ENCODE assay signal across 26 cellular contexts in genomic region chr20:57291003-57291402, GRCh38. TPM values are rescaled to one million over a fixed set of nuclear protein-coding genes. Genes with fewer than 3 reads are reported as not detected.
DNase-seq lines count a peak whose midpoint lies in the region; ATAC-seq and TF ChIP-seq lines count a peak whose summit lies in the region.
"Had no signal": no experiment of that assay in that cellular context is flagged by ENCODE, and none has a peak within 500 bp of the region (broad histone marks: within the 10 kb centered on the region; RNA-seq: fewer than 3 reads in every experiment).

No MANE protein-coding gene starts in this region.

- H3K4me1 Mint-ChIP-seq in Calu3 (ENCODE audit: low read depth, unreplicated experiment), result no peaks in the 10 kb centered on the region
- H3K4me1 Mint-ChIP-seq: activated CD4-positive, alpha-beta T cell treated with anti-CD3 and anti-CD28 coated beads, Interleukin-2, amount 10 ng/mL, durations not matched to agents 7 days and 5 days had no signal

- H3K4me3 ChIP-seq in HCT116 (replicated peaks in 1 of 2; ENCODE audit: low read depth in 1 of 2, low read length in 2 of 2) (no peak overlapping the region), RWPE2 (ENCODE audit: severe bottlenecking) (no peak overlapping the region)
- H3K4me3 ChIP-seq: SK-N-MC, suprapubic skin had no signal

- TF ChIP-seq CTCF in Calu3 (IDR thresholded peaks at IDR 0.05; ENCODE audit: unreplicated experiment) (peak; percentile 56), HCT116 (IDR thresholded peaks at IDR 0.05 in 2 of 3, conservative IDR thresholded peaks at IDR 0.05 in 1 of 3; ENCODE audit: borderline replicate concordance in 1 of 3, insufficient read depth in 1 of 3, low read depth in 2 of 3, low read length in 2 of 3) (peak; percentile 30 to 66 (median 55); a peak in 5 of 6 replicates), RWPE2 (IDR thresholded peaks at IDR 0.05; ENCODE audit: poor library complexity, severe bottlenecking) (peak; percentile 41)

- no peak for TF ChIP-seq POLR2A in HCT116 (IDR thresholded peaks at IDR 0.05; ENCODE audit: borderline replicate concordance, extremely low read depth, insufficient read depth, insufficient read length)

- H3K9ac ChIP-seq in HCT116 (ENCODE audit: low read length), result no peak overlapping the region

- no peak overlapping the region for H3K4me3 Mint-ChIP-seq in Calu3 (ENCODE audit: low read depth, unreplicated experiment)
- H3K4me3 Mint-ChIP-seq: activated CD4-positive, alpha-beta T cell treated with anti-CD3 and anti-CD28 coated beads, Interleukin-2, amount 10 ng/mL, durations not matched to agents 7 days and 5 days had no signal

- intact Hi-C loops in Calu3 (cut with micrococcal nuclease; ENCODE audit: unreplicated experiment) (no loop called here), HCT116 (cut with micrococcal nuclease) (no loop called here)

- H3K27me3 Mint-ChIP-seq in Calu3 (ENCODE audit: unreplicated experiment), result peaks cover 100% of the 10 kb centered on the region

- H3K27me3 ChIP-seq in HCT116 (ENCODE audit: insufficient read depth, low read length), result peaks cover 44% of the 10 kb centered on the region
- peaks cover 98% of the 10 kb centered on the region for H3K27me3 ChIP-seq in RWPE2 (ENCODE audit: insufficient read depth, poor library complexity, severe bottlenecking)

- POLR2A ChIA-PET in HCT116 (lab: Charles Lee), result no interaction called here

- no peaks in the 10 kb centered on the region for H3K9me3 Mint-ChIP-seq in Calu3 (ENCODE audit: low read depth, unreplicated experiment)
- H3K9me3 Mint-ChIP-seq: activated CD4-positive, alpha-beta T cell treated with anti-CD3 and anti-CD28 coated beads, Interleukin-2, amount 10 ng/mL, durations not matched to agents 7 days and 5 days had no signal

- H3K9me3 ChIP-seq in HCT116 (ENCODE audit: control insufficient read depth in 1 of 2, insufficient read depth in 1 of 2, low read depth in 1 of 2, low read length in 2 of 2) (no peaks in the 10 kb centered on the region), RWPE2 (ENCODE audit: severe bottlenecking) (no peaks in the 10 kb centered on the region)
- H3K9me3 ChIP-seq: suprapubic skin had no signal

- no peak overlapping the region for H3K4me2 ChIP-seq in HCT116 (ENCODE audit: low read length)

- H4K20me1 ChIP-seq in HCT116 (ENCODE audit: insufficient read depth), result no peaks in the 10 kb centered on the region

- H3K4me1 ChIP-seq in HCT116 (ENCODE audit: control insufficient read depth in 1 of 2, insufficient read depth in 2 of 2, low read length in 2 of 2) (no peaks in the 10 kb centered on the region), RWPE2 (ENCODE audit: insufficient read depth, poor library complexity, severe bottlenecking) (no peaks in the 10 kb centered on the region)

- TF ChIP-seq RAD21 in HCT116 (IDR thresholded peaks at IDR 0.05; ENCODE audit: low read depth), result peak; percentile 51

- RAD21 ChIA-PET in HCT116 (lab: Charles Lee; ENCODE audit: low non-redundant PET in 1 of 2, low total read pairs in 2 of 2, uncharacterized antibody in 2 of 2, unreplicated experiment in 2 of 2), result no interaction called here

- CTCF ChIA-PET in Calu3 (lab: Charles Lee), result no interaction called here
- CTCF ChIA-PET in HCT116 (lab: Charles Lee), result no interaction called here

- H3K9me2 ChIP-seq in HCT116 (ENCODE audit: insufficient read depth), result no peaks in the 10 kb centered on the region

- H3K36me3 Mint-ChIP-seq in Calu3 (ENCODE audit: insufficient read depth, unreplicated experiment), result no peaks in the 10 kb centered on the region

- no peak overlapping the region for H3K27ac Mint-ChIP-seq in Calu3 (ENCODE audit: unreplicated experiment)
- H3K27ac Mint-ChIP-seq: activated CD4-positive, alpha-beta T cell treated with anti-CD3 and anti-CD28 coated beads, Interleukin-2, amount 10 ng/mL, durations not matched to agents 7 days and 5 days had no signal

- no peak overlapping the region for H2AFZ ChIP-seq in HCT116 (ENCODE audit: low read depth, low read length, poor library complexity, severe bottlenecking)

- ATAC-seq in HCT116 (peak; percentile 95), RWPE2 (ENCODE audit: low read depth) (peak; percentile 52)
- ATAC-seq: Panc1, right cardiac atrium had no signal

- peak; percentile 49 for DNase-seq in Calu3
- DNase-seq in HCT116 (ENCODE audit: low read depth, low spot score), result no peak
- no peak for DNase-seq in RWPE2 (ENCODE audit: low spot score)
- DNase-seq in iPS-NIHi7 (ENCODE audit: extremely low spot score), result peak; percentile 68
- DNase-seq in DMS53 treated with DMSO at 0.1 percent for 48 hours (lab: John Stamatoyannopoulos, UW; ENCODE audit: unreplicated experiment), result no peak
- DNase-seq in SHP77 (lab: John Stamatoyannopoulos, UW), result no peak
- no peak for DNase-seq in hippocampal formation (lab: John Stamatoyannopoulos, UW)
- no peak for DNase-seq in kidney glomerular epithelial cell (lab: John Stamatoyannopoulos, UW)
- DNase-seq: activated CD4-positive, alpha-beta T cell treated with anti-CD3 and anti-CD28 coated beads, Interleukin-2, amount 10 ng/mL, durations not matched to agents 7 days and 5 days; activated gamma-delta T cell; central memory CD4-positive, alpha-beta T cell; DMS153; KBM-7; NCI-H1092; NCI-H2081; NCI-H524; occipital lobe; right cardiac atrium; stimulated activated CD4-positive, alpha-beta T cell treated with anti-CD3 and anti-CD28 coated beads, Interleukin-15, amount 100 ng/mL, for 24 hours had no signal

- H3K36me3 ChIP-seq in HCT116 (ENCODE audit: control insufficient read depth in 1 of 2, insufficient read depth in 2 of 2, low read length in 2 of 2) (no peaks in the 10 kb centered on the region), RWPE2 (ENCODE audit: low read depth) (no peaks in the 10 kb centered on the region)
- H3K36me3 ChIP-seq: suprapubic skin had no signal

- no peaks in the 10 kb centered on the region for H3K79me2 ChIP-seq in HCT116 (ENCODE audit: insufficient read depth, low read length)

- BruUV-seq in Calu3 (replicated peaks; lab: Mats Ljungman, UMichigan) (no TSS peak), HCT116 (replicated peaks; lab: Mats Ljungman, UMichigan) (no TSS peak)

- H3K27ac ChIP-seq in HCT116 (ENCODE audit: low read depth, low read length) (no peak overlapping the region), RWPE2 (ENCODE audit: poor library complexity, severe bottlenecking) (no peak overlapping the region)
- H3K27ac ChIP-seq: HL-60, SK-N-MC, suprapubic skin had no signal

TF ChIP-seq in HCT116, 20 proteins besides CTCF, POLR2A, EP300 and RAD21:
- TF ChIP-seq SRF (IDR thresholded peaks at IDR 0.05; ENCODE audit: low read depth), result no peak
- no peak for TF ChIP-seq SIN3A (IDR thresholded peaks at IDR 0.05; ENCODE audit: low read depth)
- no peak for TF ChIP-seq CEBPB (IDR thresholded peaks at IDR 0.05; ENCODE audit: low read depth)
- no peak for TF ChIP-seq SP1 (IDR thresholded peaks at IDR 0.05; ENCODE audit: low read depth)

RNA-seq across cellular contexts. Expression of gene BMP7, which starts 24.6 kb away (rescaled TPM):
- total RNA-seq in Calu3 (2022), result not detected in 2 replicates
- 7.0 TPM for total RNA-seq in HCT116 (2021; ENCODE audit: unreplicated experiment)
- polyA plus RNA-seq in HCT116 (2012), result 9.6 and 11.4 TPM in 2 replicates
- total RNA-seq: activated CD4-positive, alpha-beta T cell treated with anti-CD3 and anti-CD28 coated beads, Interleukin-2, amount 10 ng/mL, durations not matched to agents 7 days and 5 days had no signal

RNA-seq across cellular contexts. Expression of gene SPO11, which starts 38.6 kb away (rescaled TPM):
- total RNA-seq in Calu3 (2022), result not detected in 2 replicates
- not detected for total RNA-seq in HCT116 (2021; ENCODE audit: unreplicated experiment)
- polyA plus RNA-seq in HCT116 (2012), result not detected in 2 replicates
- total RNA-seq: activated CD4-positive, alpha-beta T cell treated with anti-CD3 and anti-CD28 coated beads, Interleukin-2, amount 10 ng/mL, durations not matched to agents 7 days and 5 days; lower leg skin; occipital lobe; right cardiac atrium; suprapubic skin had no signal
- polyA plus RNA-seq: adipose tissue, esophagus, right cardiac atrium had no signal

Comparison
In these comparisons a context has a peak if more than half of its experiments do, and no peak if none do; other contexts are left out.
1. DNase-seq: peak in Calu3 (single experiment) and iPS-NIHi7 (single experiment); none in HCT116 (single experiment), RWPE2 (single experiment), DMS53 treated with DMSO at 0.1 percent for 48 hours (single experiment), SHP77 (0 of 2), hippocampal formation (0 of 2) and kidney glomerular epithelial cell (single experiment).
2. Peak in every context shown above with its lines, with median percentiles within 50 percentile points of each other: CTCF ChIP-seq.